Comparison of ENCODE assay signal across 8 cellular contexts in genomic region chr13:30113983-30114491, GRCh38.
DNase-seq lines count a peak whose midpoint lies in the region; ATAC-seq, FAIRE-seq and TF ChIP-seq lines count a peak whose summit lies in the region.

No MANE protein-coding gene starts in this region.

- peak overlapping the region in 8 of 10 donors; percentile 51 to 66 (median 58) for H3K4me3 ChIP-seq in heart right ventricle
- 0 out of 2 replicates have a peak overlapping the region, but pooled peaks have one; percentile 51 for H3K4me3 ChIP-seq in K562
- peak overlapping the region; percentile 45 for H3K4me3 ChIP-seq in mesodermal cell (ENCODE audit: extremely low read depth, insufficient read depth, low read length, poor library complexity, severe bottlenecking)
- H3K4me3 ChIP-seq in uterus, result no peak overlapping the region

- TF ChIP-seq EP300 in K562 (IDR thresholded peaks at IDR 0.05; ENCODE audit: low read length), result no peak

- ATAC-seq in heart right ventricle (no peak), left ventricle myocardium superior (no peak), K562 (no peak), GM21717 (IDR thresholded peaks at IDR 0.05; ENCODE audit: unreplicated experiment) (no peak), GM18517 (IDR thresholded peaks at IDR 0.05; ENCODE audit: unreplicated experiment) (no peak)

- TF ChIP-seq POLR2A in K562 (conservative IDR thresholded peaks at IDR 0.05), result no peak
- TF ChIP-seq POLR2A in uterus (IDR thresholded peaks at IDR 0.05), result no peak

- H3K36me3 ChIP-seq in heart right ventricle, result no peaks in the 10 kb centered on the region
- H3K36me3 ChIP-seq in K562 (ENCODE audit: control insufficient read depth, insufficient read depth, low read length), result no peaks in the 10 kb centered on the region
- no peaks in the 10 kb centered on the region for H3K36me3 ChIP-seq in mesodermal cell (ENCODE audit: control insufficient read depth, insufficient read depth, low read length)
- H3K36me3 ChIP-seq in uterus, result no peaks in the 10 kb centered on the region

- 62 to 64% methylated on average over 14 of the region's 14 CpGs for WGBS in heart right ventricle, 2 donors
- WGBS in K562 (ENCODE audit: insufficient coverage, low coverage, missing lambda C conversion rate), result 20% methylated on average over 1 of the region's 14 CpGs
- 61 to 72% methylated on average over 9 of the region's 14 CpGs for WGBS in mesodermal cell (ENCODE audit: insufficient coverage in 2 of 2), 2 experiments

- DNase-seq in heart right ventricle, result no peak
- DNase-seq in left ventricle myocardium superior, result no peak
- peak; percentile 13 to 27 (median 18) for DNase-seq in K562 (ENCODE audit: extremely low read depth in 1 of 4, low spot score in 3 of 4)
- DNase-seq in uterus, result peak in 1 of 2 donors; percentile 36
- no peak for DNase-seq in NCI-H1436 treated with DMSO at 0.1 percent for 48 hours (lab: John Stamatoyannopoulos, UW)

- TF ChIP-seq CTCF in heart right ventricle (IDR thresholded peaks at IDR 0.05), result no peak
- TF ChIP-seq CTCF in K562 (IDR thresholded peaks at IDR 0.05 in 2 of 3, conservative IDR thresholded peaks at IDR 0.05 in 1 of 3; ENCODE audit: insufficient read depth in 2 of 3, low read depth in 1 of 3, low read length in 3 of 3), result no peak
- no peak for TF ChIP-seq CTCF in uterus (IDR thresholded peaks at IDR 0.05)

- H3K4me2 ChIP-seq in K562 (ENCODE audit: insufficient read depth, low read length), result peak overlapping the region; percentile 58; the same call in 1 of the 2 replicates

- TF ChIP-seq RAD21 in K562 (CRISPR knock-in tag; conservative IDR thresholded peaks at IDR 0.05 in 1 of 2, IDR thresholded peaks at IDR 0.05 in 1 of 2), result no peak

- no peaks in the 10 kb centered on the region for H3K79me2 ChIP-seq in K562 (ENCODE audit: control insufficient read depth, insufficient read depth, low read length)

- no peaks in the 10 kb centered on the region for H3K9me1 ChIP-seq in K562 (ENCODE audit: control insufficient read depth, insufficient read depth, low read length)

- H3K4me1 ChIP-seq in heart right ventricle, result peaks cover 0 to 30% (median 21%) of the 10 kb centered on the region in 9 donors
- H3K4me1 ChIP-seq in K562 (replicated peaks in 1 of 2; ENCODE audit: control insufficient read depth in 2 of 2, insufficient read depth in 2 of 2, low read length in 2 of 2), result peaks cover 5 to 9% of the 10 kb centered on the region in 2 experiments; a peak in 4 of 5 replicates
- H3K4me1 ChIP-seq in mesodermal cell (ENCODE audit: control insufficient read depth, insufficient read depth, low read length, poor library complexity, severe bottlenecking), result peaks cover 18% of the 10 kb centered on the region
- H3K4me1 ChIP-seq in uterus, result peaks cover 1 to 5% of the 10 kb centered on the region in 2 donors

- H4K20me1 ChIP-seq in K562 (replicated peaks; ENCODE audit: control insufficient read depth, insufficient read depth, low read length), result no peaks in the 10 kb centered on the region

- POLR2A ChIA-PET in K562 (lab: Yijun Ruan, JAX), result interaction anchor here (1.1 kb wide), 1 partner anchor 279 kb away, joined by 3 read pairs; no protein-coding TSS in a partner anchor

- H3K27ac ChIP-seq in heart right ventricle, result peak overlapping the region in 3 of 10 donors; percentile 22 to 53 (median 27)
- no peak overlapping the region for H3K27ac ChIP-seq in K562 (ENCODE audit: extremely low read depth, low read depth, low read length)
- peak overlapping the region; percentile 74 for H3K27ac ChIP-seq in mesodermal cell (ENCODE audit: low read depth, low read length, severe bottlenecking)
- peak overlapping the region; percentile 89 to 91 for H3K27ac ChIP-seq in uterus

- CTCF ChIA-PET in K562 (lab: Yijun Ruan, JAX; ENCODE audit: low intra/inter-chr PET ratio), result interaction anchor here (0.6 to 1.3 kb wide), 4 partner anchors 343 to 829 kb away, joined by 3 to 5 read pairs (median 4); no protein-coding TSS in a partner anchor

- no peak overlapping the region for H3K9ac ChIP-seq in K562 (ENCODE audit: insufficient read depth in 1 of 2, low read depth in 2 of 2, low read length in 2 of 2)

- peak overlapping the region; percentile 70 for H2AFZ ChIP-seq in K562 (ENCODE audit: low read depth, low read length)

- in situ Hi-C loops in K562 (cut with MboI), result loop anchor here (10.0 kb wide), 1 partner anchor 339 kb away; no protein-coding TSS in a partner anchor

- H3K27me3 ChIP-seq in heart right ventricle (peaks cover 0 to 17% (median 3%) of the 10 kb centered on the region in 7 donors), K562 (ENCODE audit: control insufficient read depth in 2 of 2, insufficient read depth in 2 of 2, low read length in 2 of 2) (peaks cover 0 to 17% of the 10 kb centered on the region in 2 experiments), uterus (no peaks in the 10 kb centered on the region)

- intact Hi-C loops in heart right ventricle (cut with DNase I) (loop anchor here (1.0 to 5.0 kb wide), 12 partner anchors 263 to 607 kb away; partner anchors contain the start of gene UBL3 (in 1 of the 10)), left ventricle myocardium superior (cut with micrococcal nuclease) (loop anchor here (5.0 to 10.0 kb wide), 3 partner anchors 267 to 609 kb away; no protein-coding TSS in a partner anchor), K562 (cut with micrococcal nuclease) (loop anchor here (2.0 to 10.0 kb wide), 3 partner anchors 149 to 341 kb away; no protein-coding TSS in a partner anchor), uterus (cut with DNase I; ENCODE audit: low total_unique reads) (loop anchor here (5.0 to 10.0 kb wide), 4 partner anchors 267 to 599 kb away; partner anchors contain the start of gene SLC7A1)

- no peak for FAIRE-seq in K562 (lab: Jason Lieb, UNC)

- H3K9me3 ChIP-seq in heart right ventricle (no peaks in the 10 kb centered on the region), K562 (replicated peaks; ENCODE audit: control insufficient read depth, insufficient read depth, low read depth, low read length) (no peaks in the 10 kb centered on the region), mesodermal cell (ENCODE audit: control insufficient read depth, low read length) (no peaks in the 10 kb centered on the region), uterus (no peaks in the 10 kb centered on the region)

- no TSS peak for BruUV-seq in K562 (replicated peaks; lab: Mats Ljungman, UMichigan)

TF ChIP-seq in K562, 482 proteins besides CTCF, POLR2A, EP300 and RAD21:
- TF ChIP-seq ZNF124 (CRISPR knock-in tag; IDR thresholded peaks at IDR 0.05) (no peak), ZNF696 (CRISPR knock-in tag; conservative IDR thresholded peaks at IDR 0.05) (no peak), TFAM (CRISPR knock-in tag; conservative IDR thresholded peaks at IDR 0.05) (no peak), THAP7 (CRISPR knock-in tag; IDR thresholded peaks at IDR 0.05) (no peak), MEF2D (tag; conservative IDR thresholded peaks at IDR 0.05; ENCODE audit: low read depth) (no peak), HMGN3 (IDR thresholded peaks at IDR 0.05; ENCODE audit: borderline replicate concordance, extremely low read depth, insufficient read length, low read depth, low read length) (no peak), AFF4 (CRISPR knock-in tag; IDR thresholded peaks at IDR 0.05) (no peak), ZNF444 (CRISPR knock-in tag; IDR thresholded peaks at IDR 0.05) (no peak), ZSCAN32 (CRISPR knock-in tag; IDR thresholded peaks at IDR 0.05) (no peak), NCOA1 (IDR thresholded peaks at IDR 0.05; ENCODE audit: low read depth) (no peak), ZFP1 (CRISPR knock-in tag; IDR thresholded peaks at IDR 0.05) (no peak), E2F3 (CRISPR knock-in tag; IDR thresholded peaks at IDR 0.05) (no peak), SREBF1 (IDR thresholded peaks at IDR 0.05; ENCODE audit: borderline replicate concordance, low read depth, low read length) (no peak), GATAD2B (IDR thresholded peaks at IDR 0.05; ENCODE audit: borderline replicate concordance) (no peak)

Comparison
In these comparisons a context has a peak if more than half of its experiments do, and no peak if none do; other contexts are left out.
1. DNase-seq: peak in K562 (4 of 4); none in heart right ventricle (0 of 2), left ventricle myocardium superior (single experiment) and NCI-H1436 treated with DMSO at 0.1 percent for 48 hours (single experiment).
2. H3K4me3 ChIP-seq: peak in heart right ventricle (8 of 10), K562 (single experiment) and mesodermal cell (single experiment); none in uterus (0 of 2).